In genomic region chr13:45417790-45418534, GRCh38 we compare ENCODE assay signal across 8 cellular contexts.
DNase-seq lines count a peak whose midpoint lies in the region; ATAC-seq and TF ChIP-seq lines count a peak whose summit lies in the region.

SLC25A30 (minus strand) TSS chr13:45418373; CDS start chr13:45411425, 6,948 bp downstream.

- ATAC-seq in HG02981 (IDR thresholded peaks at IDR 0.05; ENCODE audit: unreplicated experiment): peak; percentile 90

- no peak for TF ChIP-seq CTCF in brain microvascular endothelial cell (IDR thresholded peaks at IDR 0.05; ENCODE audit: low read depth, low read length, missing control alignments)

- no peaks in the 10 kb centered on the region for H3K36me3 ChIP-seq in brain microvascular endothelial cell (replicated peaks)
- H3K36me3 ChIP-seq in iPS DF 6.9 (ENCODE audit: control insufficient read depth, insufficient read depth, low read length): no peaks in the 10 kb centered on the region

- WGBS in iPS DF 6.9 (ENCODE audit: insufficient coverage, insufficient read length): no CpG with 5 or more reads among the region's 64 CpGs

- no peaks in the 10 kb centered on the region for H3K27me3 ChIP-seq in brain microvascular endothelial cell (replicated peaks)
- no peaks in the 10 kb centered on the region for H3K27me3 ChIP-seq in iPS DF 6.9 (ENCODE audit: control insufficient read depth, insufficient read depth, low read length)

- H3K4me1 ChIP-seq in iPS DF 6.9 (ENCODE audit: control insufficient read depth, insufficient read depth, low read length): no peaks in the 10 kb centered on the region

- in situ Hi-C loops in brain microvascular endothelial cell (cut with HindIII; ENCODE audit: low pct_ligation_motif_present, low sequenced_read_pairs): no loop called here

- peak; percentile 41 for DNase-seq in NCI-H1105 treated with DMSO at 0.1 percent for 48 hours (lab: John Stamatoyannopoulos, UW)
- DNase-seq in NCI-H1105 (lab: John Stamatoyannopoulos, UW): no peak
- DNase-seq in NCI-H2107 treated with DMSO at 0.1 percent for 48 hours (lab: John Stamatoyannopoulos, UW; ENCODE audit: unreplicated experiment): peak; percentile 66
- DNase-seq in UCSD-AML1 (lab: John Stamatoyannopoulos, UW; ENCODE audit: unreplicated experiment): peak; percentile 93
- DNase-seq in brain microvascular endothelial cell: peak; percentile 87
- DNase-seq in iPS DF 6.9 (ENCODE audit: low read depth, low spot score): peak; percentile 93
- peak; percentile 50 for DNase-seq in skeletal muscle cell (ENCODE audit: low read depth)

- H3K4me3 ChIP-seq in brain microvascular endothelial cell (ENCODE audit: low read depth, low read length): peak within 1 kb of the TSS; percentile 74
- peak within 1 kb of the TSS; percentile 65; the same call in 1 of the 2 replicates for H3K4me3 ChIP-seq in iPS DF 6.9 (ENCODE audit: low read length)
- peak within 1 kb of the TSS; percentile 63 for H3K4me3 ChIP-seq in skeletal muscle cell (ENCODE audit: low read depth, low read length)

- H3K9me3 ChIP-seq in iPS DF 6.9 (ENCODE audit: control insufficient read depth, insufficient read depth, low read length): no peaks in the 10 kb centered on the region

- H3K27ac ChIP-seq in brain microvascular endothelial cell (peak within 1 kb of the TSS; percentile 18), iPS DF 6.9 (ENCODE audit: low read length) (no peak within 1 kb of the TSS)
